In the genomic region with DNA sequence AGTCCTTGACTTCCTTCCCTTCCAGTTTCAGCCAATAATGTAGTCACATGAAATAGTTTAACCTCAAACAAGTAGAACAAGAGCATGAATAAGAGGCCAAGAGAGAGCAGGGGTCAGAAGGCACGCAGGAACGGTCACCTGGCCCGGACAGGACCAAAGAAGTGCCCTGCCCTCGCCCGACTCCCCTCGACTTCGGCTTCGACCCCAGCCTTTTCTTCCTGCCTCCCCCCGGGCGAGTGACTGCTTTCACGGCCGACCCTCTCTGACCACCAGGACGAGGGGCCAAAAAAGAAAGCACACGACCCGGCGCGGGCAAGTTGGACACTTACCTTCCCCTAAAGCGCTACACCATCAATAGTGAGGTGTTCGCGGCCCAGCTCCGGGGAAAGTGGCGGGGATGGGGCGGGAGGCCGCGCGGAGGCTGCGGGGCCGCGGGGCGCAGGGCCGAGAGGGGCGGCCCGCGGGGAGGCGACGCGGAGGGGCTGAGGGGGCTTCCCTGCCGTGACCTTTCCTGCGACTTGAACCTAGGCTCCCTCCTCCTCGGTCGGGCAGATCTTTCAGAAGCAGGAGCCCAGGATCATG, we compare ENCODE assay signal across 8 cellular contexts. TPM values are rescaled to one million over a fixed set of nuclear protein-coding genes. Genes with fewer than 3 reads are reported as not detected.
DNase-seq lines count a peak whose midpoint lies in the region; ATAC-seq and TF ChIP-seq lines count a peak whose summit lies in the region.

No MANE protein-coding gene starts in this region.

- POLR2A ChIA-PET in naive thymus-derived CD8-positive, alpha-beta T cell (lab: Charles Lee): interaction anchor here (0.6 to 1.2 kb wide), 17 partner anchors 8 to 1794 kb away, joined by 3 to 10 read pairs (median 3); a partner anchor contains a TSS

- H3K27ac ChIP-seq in HUES64 (ENCODE audit: low read depth, low read length) (peak overlapping the region; percentile 86), esophagus muscularis mucosa (replicated peaks in 1 of 4) (peak overlapping the region; percentile 93 to 98 (median 97))

- H3K9me3 ChIP-seq in HUES64 (ENCODE audit: insufficient read depth, low read depth, low read length) (no peaks in the 10 kb centered on the region), esophagus muscularis mucosa (no peaks in the 10 kb centered on the region)

- H3K4me3 ChIP-seq in HUES64 (ENCODE audit: low read length) (peak overlapping the region; percentile 94), esophagus muscularis mucosa (peak overlapping the region; percentile 69 to 89 (median 83))

- H3K4me3 Mint-ChIP-seq in naive thymus-derived CD8-positive, alpha-beta T cell: peak overlapping the region; percentile 87 to 98 (median 94)

- H3K27ac Mint-ChIP-seq in naive thymus-derived CD8-positive, alpha-beta T cell: peak overlapping the region; percentile 90 to 98 (median 95)

- H3K27me3 Mint-ChIP-seq in naive thymus-derived CD8-positive, alpha-beta T cell: peaks cover 0 to 1% (median 0%) of the 10 kb centered on the region in 5 donors

- ATAC-seq in Right ventricle myocardium inferior: peak; percentile 17
- peak; percentile 40 to 42 for ATAC-seq in naive thymus-derived CD8-positive, alpha-beta T cell

- DNase-seq in Right ventricle myocardium inferior (ENCODE audit: missing footprints): no peak
- no peak for DNase-seq in cardiac septum (ENCODE audit: low spot score)
- DNase-seq in activated T-cell treated with anti-CD3 and anti-CD28 coated beads for 48 hours (ENCODE audit: low read depth): peak; percentile 12
- no peak for DNase-seq in esophagus muscularis mucosa (ENCODE audit: extremely low spot score)
- DNase-seq in naive thymus-derived CD8-positive, alpha-beta T cell: peak in 5 of 10 donors; percentile 12 to 24 (median 17)
- peak; percentile 53 for DNase-seq in ureter (ENCODE audit: low spot score)
- DNase-seq in NCI-H2196 (lab: John Stamatoyannopoulos, UW; ENCODE audit: unreplicated experiment): no peak

- no peaks in the 10 kb centered on the region for H3K36me3 ChIP-seq in HUES64 (ENCODE audit: insufficient read depth, low read length)
- H3K36me3 ChIP-seq in esophagus muscularis mucosa: no peaks in the 10 kb centered on the region

- TF ChIP-seq POLR2A in esophagus muscularis mucosa (IDR thresholded peaks at IDR 0.05; ENCODE audit: low read depth): no peak

- peaks cover 28 to 44% (median 41%) of the 10 kb centered on the region in 4 donors for H3K4me1 Mint-ChIP-seq in naive thymus-derived CD8-positive, alpha-beta T cell

- H3K4me1 ChIP-seq in HUES64 (ENCODE audit: insufficient read depth, low read length) (peaks cover 37% of the 10 kb centered on the region), esophagus muscularis mucosa (peaks cover 38 to 58% (median 55%) of the 10 kb centered on the region in 4 donors)

- intact Hi-C loops in Right ventricle myocardium inferior (cut with DNase I) (loop anchor here (2.0 kb wide), 1 partner anchor 36 kb away; no protein-coding TSS in a partner anchor), cardiac septum (cut with DNase I) (loop anchor here (10.0 kb wide), 1 partner anchor 112 kb away; no protein-coding TSS in a partner anchor), esophagus muscularis mucosa (cut with DNase I) (no loop called here)

- under 1% methylated on average over 41 of the region's 41 CpGs for WGBS in HUES64
- WGBS in esophagus muscularis mucosa: 1% methylated on average over 37 of the region's 41 CpGs

- TF ChIP-seq EP300 in esophagus muscularis mucosa (IDR thresholded peaks at IDR 0.05): no peak

- H3K27me3 ChIP-seq in HUES64 (ENCODE audit: insufficient read depth, low read length) (no peaks in the 10 kb centered on the region), esophagus muscularis mucosa (no peaks in the 10 kb centered on the region)

- peak overlapping the region; percentile 89 for H3K9ac ChIP-seq in HUES64 (ENCODE audit: low read depth, low read length)

- H3K9me3 Mint-ChIP-seq in naive thymus-derived CD8-positive, alpha-beta T cell: no peaks in the 10 kb centered on the region

- no peaks in the 10 kb centered on the region for H3K36me3 Mint-ChIP-seq in naive thymus-derived CD8-positive, alpha-beta T cell

- TF ChIP-seq CTCF in esophagus muscularis mucosa (IDR thresholded peaks at IDR 0.05): peak in 1 of 3 experiments; percentile 4

RNA-seq across cellular contexts. Expression of a gene that starts 0.5 kb away (rescaled TPM):
- total RNA-seq in Right ventricle myocardium inferior (133 TPM), cardiac septum (102 TPM), esophagus muscularis mucosa (100 to 1,000 TPM; 133 to 212 (median 168) TPM), ureter (215 TPM)
- 61.9 TPM for polyA plus RNA-seq in HUES64 (2013, experiment 1 of 2)
- 62.1 TPM for polyA plus RNA-seq in HUES64 (2013, experiment 2 of 2)
- total RNA-seq in naive thymus-derived CD8-positive, alpha-beta T cell: 10 to 100 TPM; 79.6 to 84.2 TPM
- polyA plus RNA-seq in naive thymus-derived CD8-positive, alpha-beta T cell: 1 to 10 TPM; 4.1 to 8.8 (median 4.9) TPM

Comparison
In these comparisons a context has a peak if more than half of its experiments do, and no peak if none do; other contexts are left out.
1. DNase-seq: peak in activated T-cell treated with anti-CD3 and anti-CD28 coated beads for 48 hours (single experiment) and ureter (single experiment); none in Right ventricle myocardium inferior (single experiment), cardiac septum (single experiment), esophagus muscularis mucosa (single experiment) and NCI-H2196 (single experiment).